ENCODE assay signal across 1 cellular context in the genomic region with DNA sequence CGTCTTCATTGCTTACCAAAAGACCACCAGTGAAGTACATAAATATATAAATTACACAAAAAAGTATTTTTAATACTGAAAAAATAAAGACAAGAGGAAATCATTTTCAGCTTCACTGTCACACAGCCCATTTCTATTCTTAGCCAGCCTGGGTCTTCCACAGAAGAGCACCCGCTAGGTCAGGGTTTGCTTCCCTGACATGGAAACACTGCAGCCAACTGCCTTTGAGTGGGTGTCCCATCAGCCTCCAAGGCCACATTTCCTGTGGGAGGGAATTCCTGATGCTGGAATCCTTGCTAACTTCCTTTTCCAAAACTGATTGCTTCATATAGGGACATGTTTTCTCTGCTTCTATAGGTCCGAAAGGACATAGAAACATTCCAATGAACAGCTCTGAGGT.
TF ChIP-seq lines count a peak whose summit lies in the region.

No MANE protein-coding gene starts in this region.

TF ChIP-seq in endothelial cell of umbilical vein, 7 proteins besides CTCF, POLR2A, EP300 and RAD21 (continued from another document):
- TF ChIP-seq, protein P1, sequence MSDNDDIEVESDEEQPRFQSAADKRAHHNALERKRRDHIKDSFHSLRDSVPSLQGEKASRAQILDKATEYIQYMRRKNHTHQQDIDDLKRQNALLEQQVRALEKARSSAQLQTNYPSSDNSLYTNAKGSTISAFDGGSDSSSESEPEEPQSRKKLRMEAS (IDR thresholded peaks at IDR 0.05; ENCODE audit: insufficient read depth, insufficient read length) = no peak
- TF ChIP-seq MYC (IDR thresholded peaks at IDR 0.05; ENCODE audit: low read depth, low read length) (no peak), FOS (IDR thresholded peaks at IDR 0.05; ENCODE audit: borderline replicate concordance, insufficient read depth, low read length) (no peak)
